25 cellular contexts compared by ENCODE assay signal in the genomic region with DNA sequence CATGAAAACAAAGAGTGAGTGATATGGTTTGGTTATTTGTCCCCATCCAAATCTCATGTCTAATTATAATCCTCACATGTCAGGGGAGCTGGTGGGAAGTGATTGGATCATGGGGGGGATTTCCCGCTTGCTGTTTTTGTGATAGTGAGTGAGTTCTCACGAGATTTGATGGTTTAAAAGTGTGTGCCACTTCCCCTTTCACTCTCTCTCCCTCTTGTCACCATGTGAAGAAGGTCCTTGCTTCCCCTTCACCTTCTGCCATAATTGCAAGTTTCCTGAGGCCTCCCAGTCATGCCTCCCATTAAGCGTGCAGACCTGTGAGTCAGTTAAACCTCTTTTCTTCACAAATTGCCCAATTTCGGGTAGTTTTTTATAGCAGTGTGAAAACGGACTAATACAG. TPM values are rescaled to one million over a fixed set of nuclear protein-coding genes. Genes with fewer than 3 reads are reported as not detected.
DNase-seq lines count a peak whose midpoint lies in the region; ATAC-seq, FAIRE-seq and TF ChIP-seq lines count a peak whose summit lies in the region.
"Had no signal": no experiment of that assay in that cellular context is flagged by ENCODE, and none has a peak within 500 bp of the region (broad histone marks: within the 10 kb centered on the region; RNA-seq: fewer than 3 reads in every experiment).

No MANE protein-coding gene starts in this region.

- no peaks in the 10 kb centered on the region for H3K9me3 Mint-ChIP-seq in activated naive CD8-positive, alpha-beta T cell treated with anti-CD3 and anti-CD28 coated beads, Interleukin-2, amount 10 ng/mL, durations not matched to agents 7 days and 5 days
- H3K9me3 Mint-ChIP-seq: central memory CD8-positive, alpha-beta T cell; H9; IgD-negative memory B cell; natural killer cell treated with Interleukin-12 subunit alpha and Interleukin-12 subunit beta and Interleukin-15 and Interleukin-18, amount 100 ng/mL, for 72 hours; stimulated activated naive CD8-positive, alpha-beta T cell treated with anti-CD3 and anti-CD28 coated beads, Interleukin-15, Interleukin-2, amounts not matched to agents 100 ng/mL and 50 ng/mL, for 24 hours; T-helper 1 cell treated with Interleukin-12 subunit alpha and Interleukin-12 subunit beta and Interleukin-4 antibody, amounts not matched to agents 30 μg/mL and 1 μg/mL, for 36 hours had no signal

- no peaks in the 10 kb centered on the region for H3K27me3 Mint-ChIP-seq in activated naive CD8-positive, alpha-beta T cell treated with anti-CD3 and anti-CD28 coated beads, Interleukin-2, amount 10 ng/mL, durations not matched to agents 7 days and 5 days
- H3K27me3 Mint-ChIP-seq: activated CD8-positive, alpha-beta memory T cell treated with anti-CD3 and anti-CD28 coated beads, Interleukin-2, amount 10 ng/mL, durations not matched to agents 7 days and 5 days; central memory CD8-positive, alpha-beta T cell; natural killer cell treated with Interleukin-12 subunit alpha and Interleukin-12 subunit beta and Interleukin-15 and Interleukin-18, amount 100 ng/mL, for 72 hours; stimulated activated naive CD8-positive, alpha-beta T cell treated with anti-CD3 and anti-CD28 coated beads, Interleukin-15, Interleukin-2, amounts not matched to agents 100 ng/mL and 50 ng/mL, for 24 hours had no signal

- peak; percentile 65 for FAIRE-seq in GM12892 (lab: Jason Lieb, UNC)

- H3K4me3 ChIP-seq in lower leg skin (ENCODE audit: low read depth, poor library complexity, severe bottlenecking): no peak overlapping the region
- H3K4me3 ChIP-seq: gastroesophageal sphincter, transverse colon had no signal

- peaks cover 26% of the 10 kb centered on the region for H3K4me1 Mint-ChIP-seq in activated naive CD8-positive, alpha-beta T cell treated with anti-CD3 and anti-CD28 coated beads, Interleukin-2, amount 10 ng/mL, durations not matched to agents 7 days and 5 days

- no peak for ATAC-seq in activated naive CD8-positive, alpha-beta T cell treated with anti-CD3 and anti-CD28 coated beads, Interleukin-2, amount 10 ng/mL, durations not matched to agents 7 days and 5 days (ENCODE audit: low read depth)
- ATAC-seq in Right ventricle myocardium inferior (no peak), HG02759 (IDR thresholded peaks at IDR 0.05; ENCODE audit: unreplicated experiment) (no peak)
- ATAC-seq: activated CD8-positive, alpha-beta memory T cell treated with anti-CD3 and anti-CD28 coated beads, Interleukin-2, amount 10 ng/mL, durations not matched to agents 7 days and 5 days; gastroesophageal sphincter; natural killer cell treated with Interleukin-12 subunit alpha and Interleukin-12 subunit beta and Interleukin-15 and Interleukin-18, amount 100 ng/mL, for 72 hours had no signal

- no peak overlapping the region for H3K27ac Mint-ChIP-seq in activated naive CD8-positive, alpha-beta T cell treated with anti-CD3 and anti-CD28 coated beads, Interleukin-2, amount 10 ng/mL, durations not matched to agents 7 days and 5 days
- H3K27ac Mint-ChIP-seq: activated CD8-positive, alpha-beta memory T cell treated with anti-CD3 and anti-CD28 coated beads, Interleukin-2, amount 10 ng/mL, durations not matched to agents 7 days and 5 days; H9; IgD-negative memory B cell; natural killer cell treated with Interleukin-12 subunit alpha and Interleukin-12 subunit beta and Interleukin-15 and Interleukin-18, amount 100 ng/mL, for 72 hours; stimulated activated naive CD8-positive, alpha-beta T cell treated with anti-CD3 and anti-CD28 coated beads, Interleukin-15, Interleukin-2, amounts not matched to agents 100 ng/mL and 50 ng/mL, for 24 hours; T-helper 1 cell treated with Interleukin-12 subunit alpha and Interleukin-12 subunit beta and Interleukin-4 antibody, amounts not matched to agents 30 μg/mL and 1 μg/mL, for 36 hours had no signal

- WGBS in lower leg skin, 2 donors: 82 to 86% methylated on average over 5 of the region's 5 CpGs

- peak; percentile 60 for TF ChIP-seq POLR2A in GM12892 (IDR thresholded peaks at IDR 0.05; ENCODE audit: low read depth, low read length)
- no peak for TF ChIP-seq POLR2A in lower leg skin (IDR thresholded peaks at IDR 0.05)

- POLR2A ChIA-PET in activated naive CD8-positive, alpha-beta T cell treated with anti-CD3 and anti-CD28 coated beads, Interleukin-2, amount 10 ng/mL, durations not matched to agents 7 days and 5 days (lab: Charles Lee): no interaction called here

- intact Hi-C loops in Right ventricle myocardium inferior (cut with DNase I) (no loop called here), lower leg skin (cut with DNase I; ENCODE audit: low total_unique reads) (no loop called here)

- peak overlapping the region; percentile 20 for H3K4me3 Mint-ChIP-seq in activated naive CD8-positive, alpha-beta T cell treated with anti-CD3 and anti-CD28 coated beads, Interleukin-2, amount 10 ng/mL, durations not matched to agents 7 days and 5 days
- H3K4me3 Mint-ChIP-seq: activated CD8-positive, alpha-beta memory T cell treated with anti-CD3 and anti-CD28 coated beads, Interleukin-2, amount 10 ng/mL, durations not matched to agents 7 days and 5 days; central memory CD8-positive, alpha-beta T cell; H9; natural killer cell treated with Interleukin-12 subunit alpha and Interleukin-12 subunit beta and Interleukin-15 and Interleukin-18, amount 100 ng/mL, for 72 hours; stimulated activated naive CD8-positive, alpha-beta T cell treated with anti-CD3 and anti-CD28 coated beads, Interleukin-15, Interleukin-2, amounts not matched to agents 100 ng/mL and 50 ng/mL, for 24 hours; T-helper 1 cell treated with Interleukin-12 subunit alpha and Interleukin-12 subunit beta and Interleukin-4 antibody, amounts not matched to agents 30 μg/mL and 1 μg/mL, for 36 hours had no signal

- DNase-seq in AML-193 (lab: John Stamatoyannopoulos, UW): peak; percentile 13 to 20
- DNase-seq in GM12892 (ENCODE audit: insufficient read length): no peak
- peak; percentile 33 for DNase-seq in NOMO-1 treated with dmso at 0.1 percent for 144 hours (lab: John Stamatoyannopoulos, UW; ENCODE audit: unreplicated experiment)
- DNase-seq in activated naive CD8-positive, alpha-beta T cell treated with anti-CD3 and anti-CD28 coated beads, Interleukin-2, amount 10 ng/mL, durations not matched to agents 7 days and 5 days: no peak
- no peak for DNase-seq in activated gamma-delta T cell treated with Interleukin-2 at 50 U/mL for 16 hours
- DNase-seq in Right ventricle myocardium inferior (ENCODE audit: missing footprints): no peak
- DNase-seq in lower leg skin (ENCODE audit: low spot score in 2 of 2): no peak
- DNase-seq: activated CD8-positive, alpha-beta memory T cell treated with anti-CD3 and anti-CD28 coated beads, Interleukin-2, amount 10 ng/mL, durations not matched to agents 7 days and 5 days; activated effector memory CD4-positive, alpha-beta T cell treated with Interleukin-2 at 50 U/mL for 16 hours; amygdala; Caco-2; H9; NCI-H1092; NCI-H2029 treated with DMSO at 0.1 percent for 48 hours; NCI-H446 treated with DMSO at 0.1 percent for 48 hours; posterior cingulate gyrus; SHP77; transverse colon had no signal

- no peak for TF ChIP-seq CTCF in lower leg skin (IDR thresholded peaks at IDR 0.05)

- peaks cover 20% of the 10 kb centered on the region for H3K36me3 Mint-ChIP-seq in activated naive CD8-positive, alpha-beta T cell treated with anti-CD3 and anti-CD28 coated beads, Interleukin-2, amount 10 ng/mL, durations not matched to agents 7 days and 5 days

RNA-seq across cellular contexts. Expression of a gene that starts 2.1 kb away (rescaled TPM):
- polyA plus RNA-seq in GM12892 (2012; ENCODE audit: missing spikeins): 14.2 TPM
- 10 to 100 TPM; 31.9 to 34.7 TPM for total RNA-seq in activated naive CD8-positive, alpha-beta T cell treated with anti-CD3 and anti-CD28 coated beads, Interleukin-2, amount 10 ng/mL, durations not matched to agents 7 days and 5 days
- 22.5 TPM for total RNA-seq in Right ventricle myocardium inferior
- total RNA-seq in lower leg skin: 10 to 100 TPM; 20.9 to 25.1 (median 23.4) TPM

Comparison
In these comparisons a context has a peak if more than half of its experiments do, and no peak if none do; other contexts are left out.
1. DNase-seq: peak in AML-193 (2 of 2) and NOMO-1 treated with dmso at 0.1 percent for 144 hours (single experiment); none in GM12892 (single experiment), activated naive CD8-positive, alpha-beta T cell treated with anti-CD3 and anti-CD28 coated beads, Interleukin-2, amount 10 ng/mL, durations not matched to agents 7 days and 5 days (single experiment), activated gamma-delta T cell treated with Interleukin-2 at 50 U/mL for 16 hours (single experiment), Right ventricle myocardium inferior (single experiment) and lower leg skin (0 of 2).